Comparison of ENCODE assay signal across 11 cellular contexts in genomic region chr7:151089893-151090730, GRCh38. TPM values are rescaled to one million over a fixed set of nuclear protein-coding genes. Genes with fewer than 3 reads are reported as not detected.
DNase-seq lines count a peak whose midpoint lies in the region; ATAC-seq and TF ChIP-seq lines count a peak whose summit lies in the region.
"Had no signal": no experiment of that assay in that cellular context is flagged by ENCODE, and none has a peak within 500 bp of the region (broad histone marks: within the 10 kb centered on the region; RNA-seq: fewer than 3 reads in every experiment).

No MANE protein-coding gene starts in this region.

- peaks cover 0 to 11% of the 10 kb centered on the region in 2 experiments for H3K36me3 ChIP-seq in SK-N-SH (replicated peaks in 1 of 2; ENCODE audit: control insufficient read depth in 1 of 2, insufficient read depth in 2 of 2, low read length in 1 of 2)
- peaks cover 7% of the 10 kb centered on the region for H3K36me3 ChIP-seq in osteoblast (ENCODE audit: insufficient read depth, low read length)
- H3K36me3 ChIP-seq: cardiac muscle cell had no signal

- no peak for DNase-seq in AG04450 (ENCODE audit: low read depth, low spot score)
- no peak for DNase-seq in SK-N-SH
- peak; percentile 55 for DNase-seq in fibroblast of gingiva (ENCODE audit: low read depth)
- DNase-seq in osteoblast (ENCODE audit: insufficient read length, low spot score, missing footprints): peak; percentile 78
- no peak for DNase-seq in NCI-H1105 treated with DMSO at 0.1 percent for 48 hours (lab: John Stamatoyannopoulos, UW)
- DNase-seq in NCI-H748 treated with DMSO at 0.1 percent for 48 hours (lab: John Stamatoyannopoulos, UW): no peak
- DNase-seq: naive thymus-derived CD4-positive, alpha-beta T cell; NCI-H446 had no signal

- H3K27me3 ChIP-seq in AG04450 (ENCODE audit: control insufficient read depth, insufficient read depth, low read length) (no peaks in the 10 kb centered on the region), SK-N-SH (ENCODE audit: insufficient read depth) (no peaks in the 10 kb centered on the region), osteoblast (ENCODE audit: insufficient read depth, low read length) (no peaks in the 10 kb centered on the region)
- H3K27me3 ChIP-seq: cardiac muscle cell had no signal

- H3K79me2 ChIP-seq in SK-N-SH (ENCODE audit: insufficient read depth) (peaks cover 84% of the 10 kb centered on the region), osteoblast (ENCODE audit: insufficient read depth, low read length) (peaks cover 82% of the 10 kb centered on the region)

- H2AFZ ChIP-seq in SK-N-SH (ENCODE audit: low read depth) (no peak overlapping the region), osteoblast (ENCODE audit: low read length) (no peak overlapping the region)

- WGBS in SK-N-SH (ENCODE audit: low lambda C conversion rate): 88% methylated on average over 20 of the region's 22 CpGs

- CTCF ChIA-PET in AG04450 (lab: Charles Lee): interaction anchor here (0.7 to 8.9 kb wide), 4 partner anchors 13 to 73 kb away, joined by 3 to 86 read pairs (median 8); no protein-coding TSS in a partner anchor
- CTCF ChIA-PET in SK-N-SH (lab: Yijun Ruan, JAX): interaction anchor here (0.7 to 21.3 kb wide), 10 partner anchors 19 to 192 kb away, joined by 3 to 474 read pairs (median 4); partner anchors contain the start of gene ABCB8

- TF ChIP-seq CTCF in AG04450 (IDR thresholded peaks at IDR 0.05; ENCODE audit: low read depth, low read length) (no peak), SK-N-SH (IDR thresholded peaks at IDR 0.05) (no peak), osteoblast (IDR thresholded peaks at IDR 0.05; ENCODE audit: extremely low read depth, low read depth, low read length) (no peak)

- POLR2A ChIA-PET in AG04450 (lab: Yijun Ruan, JAX): interaction anchor here (0.6 to 1.4 kb wide), 3 partner anchors 15 to 28 kb away, joined by 3 to 4 read pairs (median 4); no protein-coding TSS in a partner anchor
- POLR2A ChIA-PET in SK-N-SH (lab: Yijun Ruan, JAX): interaction anchor here (0.8 kb wide), 1 partner anchor 135 kb away, joined by 3 read pairs; no protein-coding TSS in a partner anchor

- no peak for ATAC-seq in HG02970 (IDR thresholded peaks at IDR 0.05; ENCODE audit: low FRiP score, unreplicated experiment)
- no peak for ATAC-seq in esophagus mucosa

- H3F3A ChIP-seq in SK-N-SH (replicated peaks; ENCODE audit: insufficient read depth): peaks cover 19% of the 10 kb centered on the region

- no peak for TF ChIP-seq EP300 in SK-N-SH (IDR thresholded peaks at IDR 0.05; ENCODE audit: borderline replicate concordance in 1 of 2, low read depth in 1 of 2, low read length in 1 of 2)

- H3K9me3 ChIP-seq in AG04450 (ENCODE audit: control insufficient read depth, insufficient read depth, low read length) (no peaks in the 10 kb centered on the region; the same call in 1 of the 2 replicates), SK-N-SH (no peaks in the 10 kb centered on the region), osteoblast (ENCODE audit: low read depth, low read length) (no peaks in the 10 kb centered on the region)

- TF ChIP-seq RAD21 in SK-N-SH (IDR thresholded peaks at IDR 0.05; ENCODE audit: low read length): no peak

- H3K4me3 ChIP-seq in AG04450 (ENCODE audit: low read depth, low read length) (peak overlapping the region; percentile 77), SK-N-SH (ENCODE audit: low read depth in 2 of 2, low read length in 1 of 2) (no peak overlapping the region), osteoblast (ENCODE audit: insufficient read depth, low read length) (peak overlapping the region; percentile 91)
- H3K4me3 ChIP-seq: cardiac muscle cell had no signal

- no peaks in the 10 kb centered on the region for H3K9me2 ChIP-seq in SK-N-SH

- H3K4me1 ChIP-seq in SK-N-SH (ENCODE audit: control insufficient read depth in 1 of 2, insufficient read depth in 2 of 2, low read depth in 1 of 2, low read length in 1 of 2): peaks cover 21 to 32% of the 10 kb centered on the region in 2 experiments
- peaks cover 29% of the 10 kb centered on the region for H3K4me1 ChIP-seq in osteoblast (ENCODE audit: insufficient read depth, low read length)

- H3K4me2 ChIP-seq in SK-N-SH (peak overlapping the region; percentile 99; the same call in 1 of the 2 replicates), osteoblast (ENCODE audit: insufficient read depth, low read length) (peak overlapping the region; percentile 79)

- H4K20me1 ChIP-seq in SK-N-SH (ENCODE audit: insufficient read depth): peaks cover 77% of the 10 kb centered on the region
- H4K20me1 ChIP-seq in osteoblast (ENCODE audit: insufficient read depth, low read length): peaks cover 60% of the 10 kb centered on the region

- peak overlapping the region; percentile 80 for H3K27ac ChIP-seq in AG04450 (ENCODE audit: low read depth, low read length)
- H3K27ac ChIP-seq in SK-N-SH (ENCODE audit: low read depth in 2 of 2, low read length in 1 of 2): no peak overlapping the region; a peak in 1 of 4 replicates
- peak overlapping the region; percentile 79 for H3K27ac ChIP-seq in osteoblast (ENCODE audit: low read depth, low read length)
- H3K27ac ChIP-seq: cardiac muscle cell had no signal

- H3K9ac ChIP-seq in SK-N-SH: no peak overlapping the region

TF ChIP-seq in SK-N-SH, 30 proteins besides CTCF, POLR2A, EP300 and RAD21:
- TF ChIP-seq RXRA (IDR thresholded peaks at IDR 0.05; ENCODE audit: borderline replicate concordance, low read depth) (no peak), MAX (IDR thresholded peaks at IDR 0.05; ENCODE audit: low read depth) (no peak), TCF12 (IDR thresholded peaks at IDR 0.05) (no peak), RFX5 (IDR thresholded peaks at IDR 0.05; ENCODE audit: low read length) (no peak), NFIC (IDR thresholded peaks at IDR 0.05; ENCODE audit: borderline replicate concordance) (no peak), USF2 (IDR thresholded peaks at IDR 0.05; ENCODE audit: borderline replicate concordance, low read depth, low read length) (no peak), ELF1 (IDR thresholded peaks at IDR 0.05) (no peak), GABPA (IDR thresholded peaks at IDR 0.05; ENCODE audit: low read depth) (no peak), FOXM1 (IDR thresholded peaks at IDR 0.05; ENCODE audit: low read depth) (no peak), IRF3 (IDR thresholded peaks at IDR 0.05; ENCODE audit: low read depth, low read length) (no peak), FOSL2 (IDR thresholded peaks at IDR 0.05; ENCODE audit: borderline replicate concordance, low read depth) (no peak), MEF2A (IDR thresholded peaks at IDR 0.05; ENCODE audit: borderline replicate concordance, low read depth) (no peak)

RNA-seq across cellular contexts. Expression of gene AGAP3, which starts 3.8 kb away (rescaled TPM):
- polyA plus RNA-seq in AG04450 (2011; rRNA removed): 41.6 and 44.6 TPM in 2 replicates
- polyA minus RNA-seq in AG04450 (2011; rRNA and poly(A)+ RNA removed): 44.7 and 64.4 TPM in 2 replicates
- polyA plus RNA-seq in SK-N-SH (2012; rRNA removed): 108 and 126 TPM in 2 replicates
- 61.7 and 84.8 TPM in 2 replicates for polyA plus RNA-seq in SK-N-SH (2012; cell fraction: cytosol; rRNA removed)
- polyA plus RNA-seq in SK-N-SH (2012; cell fraction: nucleus; rRNA removed): 361 and 701 TPM in 2 replicates
- total RNA-seq in osteoblast: 39.8 and 45.7 TPM in 2 replicates
- 76.1 TPM for total RNA-seq in esophagus mucosa

RNA-seq across cellular contexts. Expression of gene TMUB1, which starts 6.8 kb away (rescaled TPM):
- 9.7 and 11.3 TPM in 2 replicates for polyA plus RNA-seq in AG04450 (2011; rRNA removed)
- polyA minus RNA-seq in AG04450 (2011; rRNA and poly(A)+ RNA removed): 2.3 and 3.9 TPM in 2 replicates
- polyA plus RNA-seq in SK-N-SH (2012; rRNA removed): 37.8 and 60.6 TPM in 2 replicates
- 21.7 and 37.0 TPM in 2 replicates for polyA plus RNA-seq in SK-N-SH (2012; cell fraction: cytosol; rRNA removed)
- polyA plus RNA-seq in SK-N-SH (2012; cell fraction: nucleus; rRNA removed): 58.0 and 66.2 TPM in 2 replicates
- total RNA-seq in osteoblast: 17.4 and 18.1 TPM in 2 replicates
- total RNA-seq in esophagus mucosa: 23.2 TPM

RNA-seq across cellular contexts. Expression of gene FASTK, which starts 9.5 kb away (rescaled TPM):
- polyA plus RNA-seq in AG04450 (2011; rRNA removed) (44.1 and 59.9 TPM in 2 replicates), SK-N-SH (2012; rRNA removed) (125 and 148 TPM in 2 replicates)
- polyA minus RNA-seq in AG04450 (2011; rRNA and poly(A)+ RNA removed): 45.5 and 61.4 TPM in 2 replicates
- polyA plus RNA-seq in SK-N-SH (2012; cell fraction: cytosol; rRNA removed): 34.4 and 60.5 TPM in 2 replicates
- polyA plus RNA-seq in SK-N-SH (2012; cell fraction: nucleus; rRNA removed): 699 and 1,159 TPM in 2 replicates
- total RNA-seq in osteoblast (87.6 and 95.2 TPM in 2 replicates), esophagus mucosa (55.5 TPM)

RNA-seq across cellular contexts. Expression of gene SLC4A2, which starts 30.7 kb away (rescaled TPM):
- polyA plus RNA-seq in AG04450 (2011; rRNA removed): 40.5 and 41.0 TPM in 2 replicates
- polyA minus RNA-seq in AG04450 (2011; rRNA and poly(A)+ RNA removed): 49.9 and 58.5 TPM in 2 replicates
- 123 and 167 TPM in 2 replicates for polyA plus RNA-seq in SK-N-SH (2012; rRNA removed)
- polyA plus RNA-seq in SK-N-SH (2012; cell fraction: cytosol; rRNA removed): 60.6 and 67.2 TPM in 2 replicates
- 478 and 1,049 TPM in 2 replicates for polyA plus RNA-seq in SK-N-SH (2012; cell fraction: nucleus; rRNA removed)
- 52.2 and 61.5 TPM in 2 replicates for total RNA-seq in osteoblast
- total RNA-seq in esophagus mucosa: 35.9 TPM

RNA-seq across cellular contexts. Expression of gene CDK5, which starts 32.4 kb away (rescaled TPM):
- polyA plus RNA-seq in AG04450 (2011; rRNA removed) (23.8 and 27.2 TPM in 2 replicates), SK-N-SH (2012; rRNA removed) (123 and 125 TPM in 2 replicates)
- 26.2 and 30.3 TPM in 2 replicates for polyA minus RNA-seq in AG04450 (2011; rRNA and poly(A)+ RNA removed)
- polyA plus RNA-seq in SK-N-SH (2012; cell fraction: cytosol; rRNA removed): 97.6 and 104 TPM in 2 replicates
- 77.3 and 91.3 TPM in 2 replicates for polyA plus RNA-seq in SK-N-SH (2012; cell fraction: nucleus; rRNA removed)
- total RNA-seq in osteoblast (15.9 and 17.0 TPM in 2 replicates), esophagus mucosa (11.4 TPM)

Comparison
In these comparisons a context has a peak if more than half of its experiments do, and no peak if none do; other contexts are left out.
1. DNase-seq: peak in fibroblast of gingiva (single experiment) and osteoblast (single experiment); none in AG04450 (single experiment), SK-N-SH (single experiment), NCI-H1105 treated with DMSO at 0.1 percent for 48 hours (single experiment) and NCI-H748 treated with DMSO at 0.1 percent for 48 hours (single experiment).
2. H3K27ac ChIP-seq: peak in AG04450 (single experiment) and osteoblast (single experiment); none in SK-N-SH (0 of 2).
3. H3K4me3 ChIP-seq: peak in AG04450 (single experiment) and osteoblast (single experiment); none in SK-N-SH (0 of 2).